Comparison of ENCODE assay signal across 1 cellular context in the genomic region with DNA sequence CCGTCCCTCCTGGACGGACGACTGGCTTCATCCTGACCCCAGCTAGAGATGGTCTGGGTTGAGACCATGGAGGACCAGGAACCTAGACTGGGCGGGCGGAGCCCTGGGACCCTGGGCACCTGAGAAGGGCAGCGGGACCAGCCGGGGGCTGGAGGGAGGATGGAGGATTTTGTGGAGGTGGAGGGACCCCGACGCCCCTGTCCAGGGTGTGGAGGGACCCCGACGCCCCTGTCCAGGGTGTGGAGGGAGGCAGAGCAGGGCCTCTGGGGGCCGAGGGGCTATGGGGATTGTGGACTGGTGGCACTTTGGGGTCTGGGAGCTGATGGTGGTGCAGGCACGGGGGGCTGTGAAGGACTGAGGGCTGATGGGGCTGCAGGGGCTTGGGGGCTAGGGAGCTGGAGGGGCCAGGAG.
TF ChIP-seq lines count a peak whose summit lies in the region.

No MANE protein-coding gene starts in this region.

TF ChIP-seq in IMR-90, 13 proteins besides CTCF, POLR2A, EP300 and RAD21:
- TF ChIP-seq SMC3 (IDR thresholded peaks at IDR 0.05; ENCODE audit: low read depth, low read length) (no peak), FOS (IDR thresholded peaks at IDR 0.05; ENCODE audit: low read depth, low read length) (no peak), RCOR1 (IDR thresholded peaks at IDR 0.05; ENCODE audit: insufficient replicate concordance, low read length) (no peak), MAFK (IDR thresholded peaks at IDR 0.05; ENCODE audit: low read depth, low read length) (no peak)
- TF ChIP-seq, protein P1, sequence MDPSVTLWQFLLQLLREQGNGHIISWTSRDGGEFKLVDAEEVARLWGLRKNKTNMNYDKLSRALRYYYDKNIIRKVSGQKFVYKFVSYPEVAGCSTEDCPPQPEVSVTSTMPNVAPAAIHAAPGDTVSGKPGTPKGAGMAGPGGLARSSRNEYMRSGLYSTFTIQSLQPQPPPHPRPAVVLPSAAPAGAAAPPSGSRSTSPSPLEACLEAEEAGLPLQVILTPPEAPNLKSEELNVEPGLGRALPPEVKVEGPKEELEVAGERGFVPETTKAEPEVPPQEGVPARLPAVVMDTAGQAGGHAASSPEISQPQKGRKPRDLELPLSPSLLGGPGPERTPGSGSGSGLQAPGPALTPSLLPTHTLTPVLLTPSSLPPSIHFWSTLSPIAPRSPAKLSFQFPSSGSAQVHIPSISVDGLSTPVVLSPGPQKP (IDR thresholded peaks at IDR 0.05; ENCODE audit: borderline replicate concordance, low read depth, low read length): no peak
- TF ChIP-seq, protein P2, sequence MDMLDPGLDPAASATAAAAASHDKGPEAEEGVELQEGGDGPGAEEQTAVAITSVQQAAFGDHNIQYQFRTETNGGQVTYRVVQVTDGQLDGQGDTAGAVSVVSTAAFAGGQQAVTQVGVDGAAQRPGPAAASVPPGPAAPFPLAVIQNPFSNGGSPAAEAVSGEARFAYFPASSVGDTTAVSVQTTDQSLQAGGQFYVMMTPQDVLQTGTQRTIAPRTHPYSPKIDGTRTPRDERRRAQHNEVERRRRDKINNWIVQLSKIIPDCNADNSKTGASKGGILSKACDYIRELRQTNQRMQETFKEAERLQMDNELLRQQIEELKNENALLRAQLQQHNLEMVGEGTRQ (IDR thresholded peaks at IDR 0.05; ENCODE audit: low read depth, low read length): no peak
